Comparison of ENCODE assay signal across 34 cellular contexts in the genomic region with DNA sequence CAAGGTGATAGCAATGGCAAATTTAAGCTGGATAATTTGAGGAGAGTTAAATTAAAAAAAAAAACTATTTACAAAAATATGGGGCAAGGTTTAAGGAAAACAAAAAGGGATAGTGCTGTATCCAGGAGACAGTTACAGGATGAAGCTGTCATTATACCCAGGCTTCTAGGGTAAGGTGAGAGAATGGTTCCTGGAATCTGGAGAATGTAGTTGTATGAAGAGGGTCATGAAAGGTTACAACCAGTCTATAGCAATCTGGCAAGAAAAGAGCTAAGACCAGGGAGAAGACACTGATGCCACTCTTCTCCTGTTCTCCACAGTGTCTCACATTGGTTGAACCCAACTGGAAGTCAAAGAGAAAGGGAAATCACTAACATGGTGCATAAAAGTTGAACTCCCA.
"Had no signal": no experiment of that assay in that cellular context is flagged by ENCODE, and none has a peak within 500 bp of the region (broad histone marks: within the 10 kb centered on the region; RNA-seq: fewer than 3 reads in every experiment).

No MANE protein-coding gene starts in this region.

- H3K4me1 Mint-ChIP-seq: activated CD4-positive, alpha-beta T cell treated with anti-CD3 and anti-CD28 coated beads for 36 hours; activated CD4-positive, alpha-beta T cell treated with anti-CD3 and anti-CD28 coated beads, Interleukin-2, amount 10 ng/mL, durations not matched to agents 24 days and 14 days; activated CD8-positive, alpha-beta memory T cell treated with anti-CD3 and anti-CD28 coated beads, Interleukin-2, amount 10 ng/mL, durations not matched to agents 7 days and 5 days; activated naive CD4-positive, alpha-beta T cell treated with anti-CD3 and anti-CD28 coated beads, Interleukin-2, amount 50 U/mL, for 24 hours; activated naive CD8-positive, alpha-beta T cell treated with anti-CD3 and anti-CD28 coated beads for 36 hours; activated naive CD8-positive, alpha-beta T cell treated with anti-CD3 and anti-CD28 coated beads, Interleukin-2, amount 50 U/mL, for 24 hours; T-helper 17 cell had no signal

- H3K4me3 ChIP-seq: adrenal gland, body of pancreas, esophagus squamous epithelium had no signal

- H3K27ac Mint-ChIP-seq: activated CD4-positive, alpha-beta memory T cell treated with anti-CD3 and anti-CD28 coated beads for 36 hours; activated CD4-positive, alpha-beta T cell treated with anti-CD3 and anti-CD28 coated beads for 36 hours; activated CD4-positive, alpha-beta T cell treated with anti-CD3 and anti-CD28 coated beads, Interleukin-2, amount 10 ng/mL, durations not matched to agents 24 days and 14 days; activated CD8-positive, alpha-beta memory T cell treated with anti-CD3 and anti-CD28 coated beads, Interleukin-2, amount 10 ng/mL, durations not matched to agents 7 days and 5 days; activated CD8-positive, alpha-beta T cell treated with anti-CD3 and anti-CD28 coated beads, Interleukin-2, amount 10 ng/mL, durations not matched to agents 7 days and 5 days; activated naive CD4-positive, alpha-beta T cell treated with anti-CD3 and anti-CD28 coated beads for 36 hours; activated naive CD4-positive, alpha-beta T cell treated with anti-CD3 and anti-CD28 coated beads, Interleukin-2, amount 50 U/mL, for 24 hours; activated naive CD8-positive, alpha-beta T cell treated with anti-CD3 and anti-CD28 coated beads for 36 hours; activated naive CD8-positive, alpha-beta T cell treated with anti-CD3 and anti-CD28 coated beads, Interleukin-2, amount 50 U/mL, for 24 hours; activated T-helper 1 cell treated with anti-CD3 and anti-CD28 coated beads, Interleukin-12 subunit alpha, Interleukin-12 subunit beta, Interleukin-2, Interleukin-4 antibody, amounts not matched to agents 30 ng/mL and 10 ng/mL and 1 ng/mL, durations not matched to agents 14 hours and 24 hours and 36 hours; activated T-helper 2 cell treated with anti-CD3 and anti-CD28 coated beads, Interferon-gamma antibody, Interleukin-2, Interleukin-4, amounts not matched to agents 10 μg/mL and 5 μg/mL and 100 μg/mL, durations not matched to agents 14 hours and 24 hours and 36 hours; T-helper 17 cell; T-helper 2 cell treated with Interferon-gamma antibody and Interleukin-4, amounts not matched to agents 5 μg/mL and 100 μg/mL, for 36 hours had no signal

- H3K27me3 Mint-ChIP-seq: activated CD4-positive, alpha-beta memory T cell treated with anti-CD3 and anti-CD28 coated beads for 36 hours; activated CD4-positive, alpha-beta T cell treated with anti-CD3 and anti-CD28 coated beads for 36 hours; activated CD4-positive, alpha-beta T cell treated with anti-CD3 and anti-CD28 coated beads, Interleukin-2, amount 10 ng/mL, durations not matched to agents 24 days and 14 days; activated CD8-positive, alpha-beta memory T cell treated with anti-CD3 and anti-CD28 coated beads, Interleukin-2, amount 10 ng/mL, durations not matched to agents 7 days and 5 days; activated naive CD4-positive, alpha-beta T cell treated with anti-CD3 and anti-CD28 coated beads, Interleukin-2, amount 50 U/mL, for 24 hours; activated naive CD8-positive, alpha-beta T cell treated with anti-CD3 and anti-CD28 coated beads for 36 hours; activated naive CD8-positive, alpha-beta T cell treated with anti-CD3 and anti-CD28 coated beads, Interleukin-2, amount 50 U/mL, for 24 hours; T-helper 17 cell had no signal

- H3K27ac ChIP-seq: adrenal gland, body of pancreas, epithelial cell of prostate, esophagus squamous epithelium, WERI-Rb-1 had no signal

- DNase-seq: activated CD4-positive, alpha-beta memory T cell treated with anti-CD3 and anti-CD28 coated beads for 36 hours; activated CD4-positive, alpha-beta T cell treated with anti-CD3 and anti-CD28 coated beads for 36 hours; activated CD4-positive, alpha-beta T cell treated with anti-CD3 and anti-CD28 coated beads, Interleukin-2, amount 10 ng/mL, durations not matched to agents 24 days and 14 days; activated CD4-positive, CD25-positive, alpha-beta regulatory T cell; activated CD4-positive, CD25-positive, alpha-beta regulatory T cell treated with anti-CD3 and anti-CD28 coated beads, Interleukin-2, amount 50 U/mL, for 72 hours; activated CD8-positive, alpha-beta memory T cell treated with anti-CD3 and anti-CD28 coated beads, Interleukin-2, amount 10 ng/mL, durations not matched to agents 7 days and 5 days; activated CD8-positive, alpha-beta memory T cell treated with anti-CD3 and anti-CD28 coated beads, Interleukin-2, amount 50 U/mL, for 4 hours; activated CD8-positive, alpha-beta T cell treated with anti-CD3 and anti-CD28 coated beads, Interleukin-2, amount 10 ng/mL, durations not matched to agents 7 days and 5 days; activated effector memory CD4-positive, alpha-beta T cell treated with anti-CD3 and anti-CD28 coated beads, Interleukin-2, amount 50 U/mL, for 16 hours; activated naive CD4-positive, alpha-beta T cell treated with anti-CD3 and anti-CD28 coated beads for 36 hours; activated naive CD8-positive, alpha-beta T cell treated with anti-CD3 and anti-CD28 coated beads for 36 hours; activated naive CD8-positive, alpha-beta T cell treated with anti-CD3 and anti-CD28 coated beads, Interleukin-2, amount 50 U/mL, for 24 hours; activated T-cell treated with anti-CD3 and anti-CD28 coated beads, Interleukin-2, amount 50 U/mL, for 1 hour; activated T-cell treated with anti-CD3 and anti-CD28 coated beads, Interleukin-2, amount 50 U/mL, for 48 hours; adrenal gland; amygdala; aorta; body of pancreas; caudate nucleus; cortex of kidney; dermis blood vessel endothelial cell; effector CD8-positive, alpha-beta T cell; esophagus squamous epithelium; foreskin melanocyte; head of caudate nucleus; T-helper 1 cell; T-helper 17 cell; T1000; WERI-Rb-1 had no signal

- H3K36me3 Mint-ChIP-seq: activated CD4-positive, alpha-beta memory T cell treated with anti-CD3 and anti-CD28 coated beads for 36 hours; activated CD8-positive, alpha-beta memory T cell treated with anti-CD3 and anti-CD28 coated beads, Interleukin-2, amount 10 ng/mL, durations not matched to agents 7 days and 5 days; activated naive CD4-positive, alpha-beta T cell treated with anti-CD3 and anti-CD28 coated beads, Interleukin-2, amount 50 U/mL, for 24 hours; activated naive CD8-positive, alpha-beta T cell treated with anti-CD3 and anti-CD28 coated beads for 36 hours had no signal

- H3K27me3 ChIP-seq: adrenal gland, body of pancreas, esophagus squamous epithelium had no signal

- H3K9me3 ChIP-seq: adrenal gland, body of pancreas, esophagus squamous epithelium had no signal

- H3K4me1 ChIP-seq: adrenal gland, body of pancreas, esophagus squamous epithelium had no signal

- H3K9me3 Mint-ChIP-seq: activated CD4-positive, alpha-beta T cell treated with anti-CD3 and anti-CD28 coated beads, Interleukin-2, amount 10 ng/mL, durations not matched to agents 24 days and 14 days; activated naive CD4-positive, alpha-beta T cell treated with anti-CD3 and anti-CD28 coated beads for 36 hours; activated naive CD8-positive, alpha-beta T cell treated with anti-CD3 and anti-CD28 coated beads for 36 hours; activated T-helper 1 cell treated with anti-CD3 and anti-CD28 coated beads, Interleukin-12 subunit alpha, Interleukin-12 subunit beta, Interleukin-2, Interleukin-4 antibody, amounts not matched to agents 30 ng/mL and 10 ng/mL and 1 ng/mL, durations not matched to agents 14 hours and 24 hours and 36 hours; T-helper 2 cell treated with Interferon-gamma antibody and Interleukin-4, amounts not matched to agents 5 μg/mL and 100 μg/mL, for 36 hours had no signal

- H3K4me3 Mint-ChIP-seq: activated CD4-positive, alpha-beta memory T cell treated with anti-CD3 and anti-CD28 coated beads for 36 hours; activated CD4-positive, alpha-beta T cell treated with anti-CD3 and anti-CD28 coated beads for 36 hours; activated CD4-positive, alpha-beta T cell treated with anti-CD3 and anti-CD28 coated beads, Interleukin-2, amount 10 ng/mL, durations not matched to agents 24 days and 14 days; activated CD8-positive, alpha-beta memory T cell treated with anti-CD3 and anti-CD28 coated beads, Interleukin-2, amount 10 ng/mL, durations not matched to agents 7 days and 5 days; activated CD8-positive, alpha-beta T cell treated with anti-CD3 and anti-CD28 coated beads, Interleukin-2, amount 10 ng/mL, durations not matched to agents 7 days and 5 days; activated naive CD4-positive, alpha-beta T cell treated with anti-CD3 and anti-CD28 coated beads for 36 hours; activated naive CD4-positive, alpha-beta T cell treated with anti-CD3 and anti-CD28 coated beads, Interleukin-2, amount 50 U/mL, for 24 hours; activated naive CD8-positive, alpha-beta T cell treated with anti-CD3 and anti-CD28 coated beads for 36 hours; activated naive CD8-positive, alpha-beta T cell treated with anti-CD3 and anti-CD28 coated beads, Interleukin-2, amount 50 U/mL, for 24 hours; activated T-helper 1 cell treated with anti-CD3 and anti-CD28 coated beads, Interleukin-12 subunit alpha, Interleukin-12 subunit beta, Interleukin-2, Interleukin-4 antibody, amounts not matched to agents 30 ng/mL and 10 ng/mL and 1 ng/mL, durations not matched to agents 14 hours and 24 hours and 36 hours; T-helper 17 cell; T-helper 2 cell treated with Interferon-gamma antibody and Interleukin-4, amounts not matched to agents 5 μg/mL and 100 μg/mL, for 36 hours had no signal

- H3K36me3 ChIP-seq: adrenal gland, esophagus squamous epithelium, WERI-Rb-1 had no signal
